Comparison of ENCODE assay signal across 1 cellular context in genomic region chr9:91712811-91713210, GRCh38.
TF ChIP-seq lines count a peak whose summit lies in the region.

No MANE protein-coding gene starts in this region.

TF ChIP-seq in GM12878, 131 proteins besides CTCF, POLR2A, EP300 and RAD21 (continued from another document):
- TF ChIP-seq PRDM15 (CRISPR knock-in tag; IDR thresholded peaks at IDR 0.05): no peak
- TF ChIP-seq ATF3 (IDR thresholded peaks at IDR 0.05; ENCODE audit: borderline replicate concordance, extremely low read depth, low read depth, low read length): no peak
- no peak for TF ChIP-seq RAD51 (IDR thresholded peaks at IDR 0.05)
- no peak for TF ChIP-seq ATF2 (IDR thresholded peaks at IDR 0.05; ENCODE audit: low read length)
- no peak for TF ChIP-seq EGR1 (IDR thresholded peaks at IDR 0.05; ENCODE audit: borderline replicate concordance in 1 of 2, low read depth in 2 of 2, low read length in 2 of 2)
- TF ChIP-seq FOS (IDR thresholded peaks at IDR 0.05; ENCODE audit: borderline replicate concordance, extremely low read depth, insufficient read length): no peak
- no peak for TF ChIP-seq SP1 (IDR thresholded peaks at IDR 0.05; ENCODE audit: low read depth, low read length)
- TF ChIP-seq NR2F1 (conservative IDR thresholded peaks at IDR 0.05): no peak
- TF ChIP-seq IKZF2 (IDR thresholded peaks at IDR 0.05): no peak
- no peak for TF ChIP-seq CHD4 (IDR thresholded peaks at IDR 0.05)
- TF ChIP-seq ETV6 (conservative IDR thresholded peaks at IDR 0.05 in 1 of 2, IDR thresholded peaks at IDR 0.05 in 1 of 2; ENCODE audit: borderline replicate concordance in 1 of 2, low read depth in 1 of 2): no peak
- TF ChIP-seq TBL1XR1 (IDR thresholded peaks at IDR 0.05; ENCODE audit: low read depth, low read length): no peak
- TF ChIP-seq ZNF274 (IDR thresholded peaks at IDR 0.05; ENCODE audit: insufficient read depth, insufficient read length): no peak
- TF ChIP-seq NRF1 (conservative IDR thresholded peaks at IDR 0.05; ENCODE audit: low read depth, low read length): no peak
